8 cellular contexts compared by ENCODE assay signal in the genomic region with DNA sequence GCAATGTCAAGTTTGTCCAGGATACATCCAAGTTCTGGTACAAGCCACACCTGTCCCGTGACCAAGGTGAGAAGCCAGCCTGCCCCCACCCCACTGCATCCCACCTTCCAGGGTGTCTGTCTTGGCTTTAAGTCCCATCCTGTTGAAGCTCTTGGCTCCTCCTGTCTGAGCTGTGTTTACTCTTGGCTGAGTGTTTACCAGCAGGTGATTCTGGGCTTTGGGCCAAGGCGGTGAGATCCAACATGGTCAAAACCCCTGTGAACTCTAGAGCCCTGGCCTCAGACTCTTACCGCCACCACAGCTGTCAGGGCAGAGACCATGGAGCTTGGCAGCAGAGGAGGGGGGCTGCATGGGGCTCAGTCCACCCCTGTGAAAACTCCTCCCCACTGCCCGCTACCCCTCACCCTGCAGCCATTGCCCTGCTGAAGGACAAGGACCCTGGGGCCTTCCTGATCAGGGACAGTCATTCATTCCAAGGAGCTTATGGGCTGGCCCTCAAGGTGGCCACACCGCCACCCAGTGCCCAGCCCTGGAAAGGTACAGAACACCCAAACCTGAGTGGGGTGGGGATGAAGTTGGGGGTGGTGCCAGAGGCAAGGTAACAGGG. TPM values are rescaled to one million over a fixed set of nuclear protein-coding genes. Genes with fewer than 3 reads are reported as not detected.
A peak's percentile ranks its signal among the peaks of the same experiment; 100 is the strongest.
DNase-seq lines count a peak whose midpoint lies in the region; FAIRE-seq and TF ChIP-seq lines count a peak whose summit lies in the region.

No MANE protein-coding gene starts in this region.

- DNase-seq in SK-N-SH (no peak), hippocampal formation (lab: John Stamatoyannopoulos, UW) (no peak), NCI-H1048 (lab: John Stamatoyannopoulos, UW) (no peak), GM13976 (ENCODE audit: low spot score) (no peak), HCEC 1CT (no peak)

- no peak overlapping the region for H3K4me3 ChIP-seq in SK-N-SH (ENCODE audit: low read depth in 2 of 2, low read length in 1 of 2)

- peaks cover 37% of the 10 kb centered on the region for H3F3A ChIP-seq in SK-N-SH (replicated peaks; ENCODE audit: insufficient read depth)

- H3K79me2 ChIP-seq in SK-N-SH (ENCODE audit: insufficient read depth), result no peaks in the 10 kb centered on the region

- H3K36me3 ChIP-seq in SK-N-SH (replicated peaks in 1 of 2; ENCODE audit: control insufficient read depth in 1 of 2, insufficient read depth in 2 of 2, low read length in 1 of 2), result peaks cover 24 to 41% of the 10 kb centered on the region in 2 experiments

- H4K20me1 ChIP-seq in SK-N-SH (ENCODE audit: insufficient read depth), result no peaks in the 10 kb centered on the region

- H3K4me1 ChIP-seq in SK-N-SH (ENCODE audit: control insufficient read depth in 1 of 2, insufficient read depth in 2 of 2, low read depth in 1 of 2, low read length in 1 of 2), result peaks cover 5 to 22% of the 10 kb centered on the region in 2 experiments; a peak in 3 of 4 replicates

- H3K27ac ChIP-seq in 22Rv1 (peak overlapping the region; percentile 70), SK-N-SH (ENCODE audit: low read depth in 2 of 2, low read length in 1 of 2) (no peak overlapping the region; a peak in 1 of 4 replicates)

- in situ Hi-C loops in GM13976 (cut with MboI; ENCODE audit: low sequenced_read_pairs, unreplicated experiment), result no loop called here

- H3K27me3 ChIP-seq in SK-N-SH (ENCODE audit: insufficient read depth), result no peaks in the 10 kb centered on the region

- 83% methylated on average over 3 of the region's 5 CpGs for WGBS in SK-N-SH (ENCODE audit: low lambda C conversion rate)

- FAIRE-seq in islet of Langerhans (lab: Jason Lieb, UNC), result peak; percentile 81

- H3K9me3 ChIP-seq in SK-N-SH, result no peaks in the 10 kb centered on the region

- no peak overlapping the region for H3K9ac ChIP-seq in SK-N-SH

- TF ChIP-seq EP300 in Ishikawa (IDR thresholded peaks at IDR 0.05; ENCODE audit: borderline replicate concordance) (no peak), SK-N-SH (IDR thresholded peaks at IDR 0.05; ENCODE audit: borderline replicate concordance in 1 of 2, low read depth in 1 of 2, low read length in 1 of 2) (no peak)

- no peak overlapping the region for H3K4me2 ChIP-seq in SK-N-SH

- H2AFZ ChIP-seq in SK-N-SH (ENCODE audit: low read depth), result no peak overlapping the region

- POLR2A ChIA-PET in SK-N-SH (lab: Yijun Ruan, JAX), result interaction anchor here (1.0 to 1.6 kb wide), 2 partner anchors 13 to 16 kb away, joined by 3 to 6 read pairs; no protein-coding TSS in a partner anchor

- TF ChIP-seq CTCF in 22Rv1 (IDR thresholded peaks at IDR 0.05) (peak; percentile 85), SK-N-SH (IDR thresholded peaks at IDR 0.05) (no peak; the same call in 1 of the 2 replicates), GM13976 (IDR thresholded peaks at IDR 0.05; ENCODE audit: borderline replicate concordance, control extremely low read depth, extremely low read depth, insufficient read depth, missing control alignments) (no peak)

- TF ChIP-seq RAD21 in Ishikawa (IDR thresholded peaks at IDR 0.05; ENCODE audit: low read depth), result peak; percentile 68
- no peak for TF ChIP-seq RAD21 in SK-N-SH (IDR thresholded peaks at IDR 0.05; ENCODE audit: low read length)

- CTCF ChIA-PET in SK-N-SH (lab: Yijun Ruan, JAX), result interaction anchor here (1.0 to 14.5 kb wide), 7 partner anchors 10 to 226 kb away, joined by 3 to 385 read pairs (median 7); a partner anchor contains a TSS

- H3K9me2 ChIP-seq in SK-N-SH, result no peaks in the 10 kb centered on the region

TF ChIP-seq in Ishikawa, 13 proteins besides CTCF, POLR2A, EP300 and RAD21 (continues in another document):
- TF ChIP-seq, protein P1, sequence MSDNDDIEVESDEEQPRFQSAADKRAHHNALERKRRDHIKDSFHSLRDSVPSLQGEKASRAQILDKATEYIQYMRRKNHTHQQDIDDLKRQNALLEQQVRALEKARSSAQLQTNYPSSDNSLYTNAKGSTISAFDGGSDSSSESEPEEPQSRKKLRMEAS (IDR thresholded peaks at IDR 0.05), result 0 out of 2 replicates have a peak, but pooled peaks have one; percentile 35
- no peak for TF ChIP-seq EGR1 (IDR thresholded peaks at IDR 0.05)
- peak; percentile 95 for TF ChIP-seq NFIC (IDR thresholded peaks at IDR 0.05)
- no peak for TF ChIP-seq FOXM1 (IDR thresholded peaks at IDR 0.05; ENCODE audit: borderline replicate concordance, low read depth)
- TF ChIP-seq TAF1 (IDR thresholded peaks at IDR 0.05; ENCODE audit: low read depth), result no peak
- TF ChIP-seq, protein P2, sequence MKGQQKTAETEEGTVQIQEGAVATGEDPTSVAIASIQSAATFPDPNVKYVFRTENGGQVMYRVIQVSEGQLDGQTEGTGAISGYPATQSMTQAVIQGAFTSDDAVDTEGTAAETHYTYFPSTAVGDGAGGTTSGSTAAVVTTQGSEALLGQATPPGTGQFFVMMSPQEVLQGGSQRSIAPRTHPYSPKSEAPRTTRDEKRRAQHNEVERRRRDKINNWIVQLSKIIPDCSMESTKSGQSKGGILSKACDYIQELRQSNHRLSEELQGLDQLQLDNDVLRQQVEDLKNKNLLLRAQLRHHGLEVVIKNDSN (IDR thresholded peaks at IDR 0.05), result peak; percentile 4; the same call in 1 of the 2 replicates
- 0 out of 2 replicates have a peak, but pooled peaks have one; percentile 30 for TF ChIP-seq TCF12 (IDR thresholded peaks at IDR 0.05; ENCODE audit: low read depth)
- no peak for TF ChIP-seq CREB1 (IDR thresholded peaks at IDR 0.05; ENCODE audit: low read depth)
- TF ChIP-seq ZBTB7A (IDR thresholded peaks at IDR 0.05; ENCODE audit: low read depth), result no peak
- TF ChIP-seq YY1 (IDR thresholded peaks at IDR 0.05; ENCODE audit: low read depth), result 0 out of 2 replicates have a peak, but pooled peaks have one; percentile 26
- TF ChIP-seq CEBPB (IDR thresholded peaks at IDR 0.05), result no peak

TF ChIP-seq in SK-N-SH, 30 proteins besides CTCF, POLR2A, EP300 and RAD21:
- TF ChIP-seq, protein P3, sequence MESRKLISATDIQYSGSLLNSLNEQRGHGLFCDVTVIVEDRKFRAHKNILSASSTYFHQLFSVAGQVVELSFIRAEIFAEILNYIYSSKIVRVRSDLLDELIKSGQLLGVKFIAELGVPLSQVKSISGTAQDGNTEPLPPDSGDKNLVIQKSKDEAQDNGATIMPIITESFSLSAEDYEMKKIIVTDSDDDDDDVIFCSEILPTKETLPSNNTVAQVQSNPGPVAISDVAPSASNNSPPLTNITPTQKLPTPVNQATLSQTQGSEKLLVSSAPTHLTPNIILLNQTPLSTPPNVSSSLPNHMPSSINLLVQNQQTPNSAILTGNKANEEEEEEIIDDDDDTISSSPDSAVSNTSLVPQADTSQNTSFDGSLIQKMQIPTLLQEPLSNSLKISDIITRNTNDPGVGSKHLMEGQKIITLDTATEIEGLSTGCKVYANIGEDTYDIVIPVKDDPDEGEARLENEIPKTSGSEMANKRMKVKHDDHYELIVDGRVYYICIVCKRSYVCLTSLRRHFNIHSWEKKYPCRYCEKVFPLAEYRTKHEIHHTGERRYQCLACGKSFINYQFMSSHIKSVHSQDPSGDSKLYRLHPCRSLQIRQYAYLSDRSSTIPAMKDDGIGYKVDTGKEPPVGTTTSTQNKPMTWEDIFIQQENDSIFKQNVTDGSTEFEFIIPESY (IDR thresholded peaks at IDR 0.05; ENCODE audit: borderline replicate concordance, low read depth), result no peak
- peak; percentile 28 for TF ChIP-seq POLR2AphosphoS5 (IDR thresholded peaks at IDR 0.05; ENCODE audit: low read depth, low read length)

RNA-seq across cellular contexts. Expression of a gene that starts 11.6 kb away (rescaled TPM):
- 32.7 and 50.0 TPM in 2 replicates for polyA plus RNA-seq in SK-N-SH (2012; rRNA removed)
- polyA plus RNA-seq in SK-N-SH (2012; cell fraction: cytosol; rRNA removed), result 9.6 and 17.3 TPM in 2 replicates
- polyA plus RNA-seq in SK-N-SH (2012; cell fraction: nucleus; rRNA removed), result 225 and 321 TPM in 2 replicates

RNA-seq across cellular contexts. Expression of a gene that starts 17.7 kb away (rescaled TPM):
- polyA plus RNA-seq in SK-N-SH (2012; rRNA removed), result 20.3 and 25.8 TPM in 2 replicates
- 14.7 and 19.4 TPM in 2 replicates for polyA plus RNA-seq in SK-N-SH (2012; cell fraction: cytosol; rRNA removed)
- polyA plus RNA-seq in SK-N-SH (2012; cell fraction: nucleus; rRNA removed), result 20.4 and 23.9 TPM in 2 replicates

RNA-seq across cellular contexts. Expression of a gene that starts 36.0 kb away (rescaled TPM):
- 290 and 570 TPM in 2 replicates for polyA plus RNA-seq in SK-N-SH (2012; rRNA removed)
- polyA plus RNA-seq in SK-N-SH (2012; cell fraction: cytosol; rRNA removed), result 204 and 327 TPM in 2 replicates
- polyA plus RNA-seq in SK-N-SH (2012; cell fraction: nucleus; rRNA removed), result 223 and 345 TPM in 2 replicates

RNA-seq across cellular contexts. Expression of a gene that starts 41.8 kb away (rescaled TPM):
- 0.13 and 0.18 TPM in 2 replicates for polyA plus RNA-seq in SK-N-SH (2012; rRNA removed)
- polyA plus RNA-seq in SK-N-SH (2012; cell fraction: cytosol; rRNA removed), result 0.04 and 0.06 TPM in 2 replicates
- 0.40 and 0.58 TPM in 2 replicates for polyA plus RNA-seq in SK-N-SH (2012; cell fraction: nucleus; rRNA removed)

RNA-seq across cellular contexts. Expression of a gene that starts 55.3 kb away (rescaled TPM):
- 267 and 292 TPM in 2 replicates for polyA plus RNA-seq in SK-N-SH (2012; rRNA removed)
- polyA plus RNA-seq in SK-N-SH (2012; cell fraction: cytosol; rRNA removed), result 346 and 371 TPM in 2 replicates
- 127 and 164 TPM in 2 replicates for polyA plus RNA-seq in SK-N-SH (2012; cell fraction: nucleus; rRNA removed)
